In genomic region chr2:157327621-157328102, GRCh38 we compare ENCODE assay signal across 7 cellular contexts. TPM values are rescaled to one million over a fixed set of nuclear protein-coding genes. Genes with fewer than 3 reads are reported as not detected.
A peak's percentile ranks its signal among the peaks of the same experiment; 100 is the strongest.
DNase-seq lines count a peak whose midpoint lies in the region; ATAC-seq, FAIRE-seq and TF ChIP-seq lines count a peak whose summit lies in the region.

No MANE protein-coding gene starts in this region.

- H3K9me3 ChIP-seq in ascending aorta = no peaks in the 10 kb centered on the region
- no peaks in the 10 kb centered on the region for H3K9me3 ChIP-seq in hepatocyte (ENCODE audit: low read depth)
- no peaks in the 10 kb centered on the region for H3K9me3 ChIP-seq in small intestine (ENCODE audit: control insufficient read depth, low read depth)

- H3K36me3 ChIP-seq in ascending aorta (no peaks in the 10 kb centered on the region), hepatocyte (replicated peaks; ENCODE audit: insufficient read depth, low read depth) (no peaks in the 10 kb centered on the region), small intestine (ENCODE audit: control insufficient read depth in 2 of 2, insufficient read depth in 2 of 2, low read length in 2 of 2) (no peaks in the 10 kb centered on the region)

- intact Hi-C loops in ascending aorta (cut with DNase I) = no loop called here

- H3K4me1 ChIP-seq in ascending aorta = peaks cover 0 to 4% of the 10 kb centered on the region in 2 donors
- peaks cover 4% of the 10 kb centered on the region for H3K4me1 ChIP-seq in hepatocyte (ENCODE audit: insufficient read depth)
- no peaks in the 10 kb centered on the region for H3K4me1 ChIP-seq in small intestine (ENCODE audit: control insufficient read depth in 2 of 2, insufficient read depth in 1 of 2, low read depth in 1 of 2, low read length in 1 of 2)

- H3K9me2 ChIP-seq in hepatocyte (replicated peaks; ENCODE audit: insufficient read depth) = no peaks in the 10 kb centered on the region

- FAIRE-seq in small intestine (lab: Jason Lieb, UNC) = no peak

- H3K27ac ChIP-seq in ascending aorta (no peak overlapping the region), hepatocyte (no peak overlapping the region), small intestine (ENCODE audit: low read depth in 1 of 2, low read length in 1 of 2) (no peak overlapping the region)

- no peaks in the 10 kb centered on the region for H3K27me3 ChIP-seq in ascending aorta
- no peaks in the 10 kb centered on the region for H3K27me3 ChIP-seq in hepatocyte
- H3K27me3 ChIP-seq in small intestine (ENCODE audit: control insufficient read depth in 2 of 2, insufficient read depth in 2 of 2, low read length in 2 of 2) = no peaks in the 10 kb centered on the region

- H3K79me2 ChIP-seq in hepatocyte = no peaks in the 10 kb centered on the region

- peak; percentile 93 for ATAC-seq in GM18499 (IDR thresholded peaks at IDR 0.05; ENCODE audit: insufficient read depth, unreplicated experiment)
- peak; percentile 99 for ATAC-seq in HG02678 (IDR thresholded peaks at IDR 0.05; ENCODE audit: unreplicated experiment)

- TF ChIP-seq CTCF in ascending aorta (IDR thresholded peaks at IDR 0.05) (peak; percentile 60 to 87 (median 81)), hepatocyte (IDR thresholded peaks at IDR 0.05; ENCODE audit: poor library complexity) (peak; percentile 71)

- WGBS in hepatocyte (ENCODE audit: low lambda C conversion rate, missing lambda C conversion rate) = 43% methylated on average over 6 of the region's 6 CpGs
- 7 to 17% (median 13%) methylated on average over 6 of the region's 6 CpGs for WGBS in small intestine, 3 donors

- no peak overlapping the region for H2AFZ ChIP-seq in hepatocyte

- no peak overlapping the region for H3K4me2 ChIP-seq in hepatocyte

- no peaks in the 10 kb centered on the region for H4K20me1 ChIP-seq in hepatocyte (ENCODE audit: insufficient read depth, poor library complexity, severe bottlenecking)

- DNase-seq in NCI-H1105 treated with DMSO at 0.1 percent for 48 hours (lab: John Stamatoyannopoulos, UW) (peak; percentile 59), T-helper 22 cell (ENCODE audit: low read depth) (peak; percentile 59), ascending aorta (ENCODE audit: low spot score in 2 of 2) (peak; percentile 15 to 83), hepatocyte (ENCODE audit: low spot score) (peak; percentile 89), small intestine (peak; percentile 88)

- H3K4me3 ChIP-seq in ascending aorta (no peak overlapping the region), hepatocyte (no peak overlapping the region), small intestine (ENCODE audit: low read depth in 1 of 2, low read length in 2 of 2) (no peak overlapping the region)

RNA-seq across cellular contexts. Expression of gene ERMN, which starts 2.0 kb away (rescaled TPM):
- total RNA-seq in ascending aorta = not detected
- total RNA-seq in hepatocyte = 0.07 and 0.80 TPM in 2 replicates
- polyA plus RNA-seq in hepatocyte = 0.24 and 0.64 TPM in 2 replicates
- under 1 TPM in 1 of 3 donors, not detected in 2; 0.27 TPM for polyA plus RNA-seq in small intestine
